9 cellular contexts compared by ENCODE assay signal in genomic region chr16:87723224-87723619, GRCh38. TPM values are rescaled to one million over a fixed set of nuclear protein-coding genes. Genes with fewer than 3 reads are reported as not detected.
A peak's percentile ranks its signal among the peaks of the same experiment; 100 is the strongest.
DNase-seq lines count a peak whose midpoint lies in the region; ATAC-seq and TF ChIP-seq lines count a peak whose summit lies in the region.
"Had no signal": no experiment of that assay in that cellular context is flagged by ENCODE, and none has a peak within 500 bp of the region (broad histone marks: within the 10 kb centered on the region; RNA-seq: fewer than 3 reads in every experiment).

No MANE protein-coding gene starts in this region.

- H3K27me3 ChIP-seq in mesendoderm (ENCODE audit: insufficient read depth, low read length, poor library complexity): no peaks in the 10 kb centered on the region

- peaks cover 4% of the 10 kb centered on the region for H3K36me3 ChIP-seq in mesendoderm (ENCODE audit: control insufficient read depth, insufficient read depth, low read length)

- H3K4me1 Mint-ChIP-seq in HFFc6 (ENCODE audit: low read depth): peaks cover 4% of the 10 kb centered on the region; the same call in 1 of the 2 replicates
- H3K4me1 Mint-ChIP-seq in effector memory CD8-positive, alpha-beta T cell (ENCODE audit: low read depth in 2 of 2): peaks cover 19 to 22% of the 10 kb centered on the region in 2 donors
- peaks cover 33 to 60% of the 10 kb centered on the region in 2 donors for H3K4me1 Mint-ChIP-seq in natural killer cell treated with Interleukin-12 subunit alpha and Interleukin-12 subunit beta and Interleukin-15 and Interleukin-18, amount 100 ng/mL, for 72 hours (ENCODE audit: low read depth in 2 of 2)

- DNase-seq in D341Med (ENCODE audit: low spot score) (peak; percentile 92), HFFc6 (peak; percentile 6), NCI-H748 (lab: John Stamatoyannopoulos, UW; ENCODE audit: unreplicated experiment) (peak; percentile 82), SKM-1 (lab: John Stamatoyannopoulos, UW; ENCODE audit: unreplicated experiment) (no peak), mesendoderm (no peak)
- no peak for DNase-seq in effector memory CD8-positive, alpha-beta T cell
- peak; percentile 62 for DNase-seq in natural killer cell treated with Interleukin-12 subunit alpha and Interleukin-12 subunit beta and Interleukin-15 and Interleukin-18, amount 100 ng/mL, for 72 hours (ENCODE audit: low spot score)
- no peak for DNase-seq in NK-92 treated with Interleukin-12 subunit alpha and Interleukin-12 subunit beta, amount 100 ng/mL, for 24 hours (lab: John Stamatoyannopoulos, UW)

- no peaks in the 10 kb centered on the region for H3K9me3 Mint-ChIP-seq in HFFc6
- H3K9me3 Mint-ChIP-seq in effector memory CD8-positive, alpha-beta T cell: no peaks in the 10 kb centered on the region
- H3K9me3 Mint-ChIP-seq in natural killer cell treated with Interleukin-12 subunit alpha and Interleukin-12 subunit beta and Interleukin-15 and Interleukin-18, amount 100 ng/mL, for 72 hours: no peaks in the 10 kb centered on the region

- peaks cover 2% of the 10 kb centered on the region for H3K79me1 ChIP-seq in mesendoderm (ENCODE audit: low read length)

- WGBS in mesendoderm (ENCODE audit: extremely low coverage, insufficient coverage, low lambda C conversion rate): 100% methylated on average over 1 of the region's 12 CpGs

- H4K5ac ChIP-seq in mesendoderm (ENCODE audit: low read length): no peak overlapping the region

- H3K4me3 Mint-ChIP-seq in HFFc6: no peak overlapping the region
- no peak overlapping the region for H3K4me3 Mint-ChIP-seq in effector memory CD8-positive, alpha-beta T cell
- H3K4me3 Mint-ChIP-seq in natural killer cell treated with Interleukin-12 subunit alpha and Interleukin-12 subunit beta and Interleukin-15 and Interleukin-18, amount 100 ng/mL, for 72 hours: peak overlapping the region; percentile 11

- no peak overlapping the region for H2AK5ac ChIP-seq in mesendoderm (ENCODE audit: low read length)

- peaks cover 38% of the 10 kb centered on the region for H3K36me3 Mint-ChIP-seq in HFFc6 (ENCODE audit: low read depth)
- H3K36me3 Mint-ChIP-seq in effector memory CD8-positive, alpha-beta T cell (ENCODE audit: insufficient read depth): peaks cover 76% of the 10 kb centered on the region
- peaks cover 14% of the 10 kb centered on the region for H3K36me3 Mint-ChIP-seq in natural killer cell treated with Interleukin-12 subunit alpha and Interleukin-12 subunit beta and Interleukin-15 and Interleukin-18, amount 100 ng/mL, for 72 hours

- no peak for TF ChIP-seq CTCF in HFFc6 (IDR thresholded peaks at IDR 0.05)

- H3K23ac ChIP-seq in mesendoderm (ENCODE audit: low read length): no peak overlapping the region

- no peak overlapping the region for H2BK5ac ChIP-seq in mesendoderm (ENCODE audit: low read length)

- no peaks in the 10 kb centered on the region for H3K79me2 ChIP-seq in mesendoderm (ENCODE audit: control insufficient read depth, insufficient read depth, low read length)

- H3K9ac ChIP-seq in mesendoderm (ENCODE audit: low read length): no peak overlapping the region

- no peaks in the 10 kb centered on the region for H3K4me1 ChIP-seq in mesendoderm (ENCODE audit: control insufficient read depth, low read depth, low read length)

- no peak overlapping the region for H3K18ac ChIP-seq in mesendoderm (ENCODE audit: low read length)

- no peak overlapping the region for H3K4me3 ChIP-seq in mesendoderm (ENCODE audit: low read length)

- no peak overlapping the region for H2BK15ac ChIP-seq in mesendoderm (replicated peaks; ENCODE audit: low read depth)

- no peak overlapping the region for H3K56ac ChIP-seq in mesendoderm (ENCODE audit: low read length)

- no peak overlapping the region for H4K8ac ChIP-seq in mesendoderm (ENCODE audit: low read depth, low read length)

- H3K27me3 Mint-ChIP-seq in HFFc6 (ENCODE audit: insufficient read depth): no peaks in the 10 kb centered on the region
- H3K27me3 Mint-ChIP-seq in effector memory CD8-positive, alpha-beta T cell: no peaks in the 10 kb centered on the region
- H3K27me3 Mint-ChIP-seq in natural killer cell treated with Interleukin-12 subunit alpha and Interleukin-12 subunit beta and Interleukin-15 and Interleukin-18, amount 100 ng/mL, for 72 hours: no peaks in the 10 kb centered on the region

- H3K4me2 ChIP-seq in mesendoderm (ENCODE audit: low read length): no peak overlapping the region

- ATAC-seq in effector memory CD8-positive, alpha-beta T cell (replicated peaks): peak; percentile 9
- ATAC-seq in natural killer cell treated with Interleukin-12 subunit alpha and Interleukin-12 subunit beta and Interleukin-15 and Interleukin-18, amount 100 ng/mL, for 72 hours: peak; percentile 22 to 58
- ATAC-seq: HCT116 had no signal

- H3K4ac ChIP-seq in mesendoderm (ENCODE audit: low read depth, low read length): no peak overlapping the region

- H2BK120ac ChIP-seq in mesendoderm (ENCODE audit: low read depth, low read length): no peak overlapping the region

- no peak overlapping the region for H3K27ac ChIP-seq in mesendoderm (ENCODE audit: low read depth, low read length)

- H3K27ac Mint-ChIP-seq in HFFc6: no peak overlapping the region
- peak overlapping the region; percentile 75 to 89 for H3K27ac Mint-ChIP-seq in effector memory CD8-positive, alpha-beta T cell
- no peak overlapping the region for H3K27ac Mint-ChIP-seq in natural killer cell treated with Interleukin-12 subunit alpha and Interleukin-12 subunit beta and Interleukin-15 and Interleukin-18, amount 100 ng/mL, for 72 hours

RNA-seq across cellular contexts. Expression of gene KLHDC4, which starts 42.6 kb away (rescaled TPM):
- total RNA-seq in HFFc6 (2021; fragmentation: NEBNext Ultra II Directional; extraction: Animal tissue kit (Norgen Biotek cat#: 25700)): 10 to 100 TPM; 18.4 to 23.7 (median 21.7) TPM
- 100 to 1,000 TPM in 1 of 2 donors, 10 to 100 TPM in 1; 71.0 to 188 TPM for total RNA-seq in natural killer cell treated with Interleukin-12 subunit alpha and Interleukin-12 subunit beta and Interleukin-15 and Interleukin-18, amount 100 ng/mL, for 72 hours
- polyA plus RNA-seq in mesendoderm (2013, experiment 1 of 2): 25.9 TPM
- 24.8 TPM for polyA plus RNA-seq in mesendoderm (2013, experiment 2 of 2)

Comparison
In these comparisons a context has a peak if more than half of its experiments do, and no peak if none do; other contexts are left out.
1. DNase-seq: peak in D341Med (single experiment), HFFc6 (single experiment), NCI-H748 (single experiment) and natural killer cell treated with Interleukin-12 subunit alpha and Interleukin-12 subunit beta and Interleukin-15 and Interleukin-18, amount 100 ng/mL, for 72 hours (single experiment); none in effector memory CD8-positive, alpha-beta T cell (0 of 3), SKM-1 (single experiment), NK-92 treated with Interleukin-12 subunit alpha and Interleukin-12 subunit beta, amount 100 ng/mL, for 24 hours (single experiment) and mesendoderm (single experiment).
2. H3K27ac Mint-ChIP-seq: peak in effector memory CD8-positive, alpha-beta T cell (2 of 2); none in HFFc6 (single experiment) and natural killer cell treated with Interleukin-12 subunit alpha and Interleukin-12 subunit beta and Interleukin-15 and Interleukin-18, amount 100 ng/mL, for 72 hours (0 of 2).